ENCODE assay signal across 2 cellular contexts in genomic region chr4:38670061-38670894, GRCh38.
TF ChIP-seq lines count a peak whose summit lies in the region.

No MANE protein-coding gene starts in this region.

TF ChIP-seq in SK-N-SH, 30 proteins besides CTCF, POLR2A, EP300 and RAD21 (continued from another document):
- TF ChIP-seq ZBTB33 (IDR thresholded peaks at IDR 0.05; ENCODE audit: borderline replicate concordance, low read depth) (no peak), RFX5 (IDR thresholded peaks at IDR 0.05; ENCODE audit: low read length) (no peak), FOXM1 (IDR thresholded peaks at IDR 0.05; ENCODE audit: low read depth) (no peak), GATA2 (CRISPR knock-in tag; IDR thresholded peaks at IDR 0.05) (peak; percentile 29; the same call in 1 of the 2 replicates)
- TF ChIP-seq, protein P1, sequence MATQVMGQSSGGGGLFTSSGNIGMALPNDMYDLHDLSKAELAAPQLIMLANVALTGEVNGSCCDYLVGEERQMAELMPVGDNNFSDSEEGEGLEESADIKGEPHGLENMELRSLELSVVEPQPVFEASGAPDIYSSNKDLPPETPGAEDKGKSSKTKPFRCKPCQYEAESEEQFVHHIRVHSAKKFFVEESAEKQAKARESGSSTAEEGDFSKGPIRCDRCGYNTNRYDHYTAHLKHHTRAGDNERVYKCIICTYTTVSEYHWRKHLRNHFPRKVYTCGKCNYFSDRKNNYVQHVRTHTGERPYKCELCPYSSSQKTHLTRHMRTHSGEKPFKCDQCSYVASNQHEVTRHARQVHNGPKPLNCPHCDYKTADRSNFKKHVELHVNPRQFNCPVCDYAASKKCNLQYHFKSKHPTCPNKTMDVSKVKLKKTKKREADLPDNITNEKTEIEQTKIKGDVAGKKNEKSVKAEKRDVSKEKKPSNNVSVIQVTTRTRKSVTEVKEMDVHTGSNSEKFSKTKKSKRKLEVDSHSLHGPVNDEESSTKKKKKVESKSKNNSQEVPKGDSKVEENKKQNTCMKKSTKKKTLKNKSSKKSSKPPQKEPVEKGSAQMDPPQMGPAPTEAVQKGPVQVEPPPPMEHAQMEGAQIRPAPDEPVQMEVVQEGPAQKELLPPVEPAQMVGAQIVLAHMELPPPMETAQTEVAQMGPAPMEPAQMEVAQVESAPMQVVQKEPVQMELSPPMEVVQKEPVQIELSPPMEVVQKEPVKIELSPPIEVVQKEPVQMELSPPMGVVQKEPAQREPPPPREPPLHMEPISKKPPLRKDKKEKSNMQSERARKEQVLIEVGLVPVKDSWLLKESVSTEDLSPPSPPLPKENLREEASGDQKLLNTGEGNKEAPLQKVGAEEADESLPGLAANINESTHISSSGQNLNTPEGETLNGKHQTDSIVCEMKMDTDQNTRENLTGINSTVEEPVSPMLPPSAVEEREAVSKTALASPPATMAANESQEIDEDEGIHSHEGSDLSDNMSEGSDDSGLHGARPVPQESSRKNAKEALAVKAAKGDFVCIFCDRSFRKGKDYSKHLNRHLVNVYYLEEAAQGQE (IDR thresholded peaks at IDR 0.05; ENCODE audit: low read depth, low read length), result peak; percentile 49; the same call in 1 of the 2 replicates

TF ChIP-seq in SK-N-SH treated with all-trans-retinoic acid at 6 μM for 48 hours, 23 proteins besides CTCF, POLR2A, EP300 and RAD21 (continued from another document):
- TF ChIP-seq RARB (CRISPR knock-in tag; IDR thresholded peaks at IDR 0.05), result no peak
- TF ChIP-seq, protein P2, sequence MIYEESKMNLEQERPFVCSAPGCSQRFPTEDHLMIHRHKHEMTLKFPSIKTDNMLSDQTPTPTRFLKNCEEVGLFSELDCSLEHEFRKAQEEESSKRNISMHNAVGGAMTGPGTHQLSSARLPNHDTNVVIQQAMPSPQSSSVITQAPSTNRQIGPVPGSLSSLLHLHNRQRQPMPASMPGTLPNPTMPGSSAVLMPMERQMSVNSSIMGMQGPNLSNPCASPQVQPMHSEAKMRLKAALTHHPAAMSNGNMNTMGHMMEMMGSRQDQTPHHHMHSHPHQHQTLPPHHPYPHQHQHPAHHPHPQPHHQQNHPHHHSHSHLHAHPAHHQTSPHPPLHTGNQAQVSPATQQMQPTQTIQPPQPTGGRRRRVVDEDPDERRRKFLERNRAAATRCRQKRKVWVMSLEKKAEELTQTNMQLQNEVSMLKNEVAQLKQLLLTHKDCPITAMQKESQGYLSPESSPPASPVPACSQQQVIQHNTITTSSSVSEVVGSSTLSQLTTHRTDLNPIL (CRISPR knock-in tag; IDR thresholded peaks at IDR 0.05; ENCODE audit: low read depth), result no peak
- no peak for TF ChIP-seq ZNF70 (CRISPR knock-in tag; IDR thresholded peaks at IDR 0.05)
